13 cellular contexts compared by ENCODE assay signal in the genomic region with DNA sequence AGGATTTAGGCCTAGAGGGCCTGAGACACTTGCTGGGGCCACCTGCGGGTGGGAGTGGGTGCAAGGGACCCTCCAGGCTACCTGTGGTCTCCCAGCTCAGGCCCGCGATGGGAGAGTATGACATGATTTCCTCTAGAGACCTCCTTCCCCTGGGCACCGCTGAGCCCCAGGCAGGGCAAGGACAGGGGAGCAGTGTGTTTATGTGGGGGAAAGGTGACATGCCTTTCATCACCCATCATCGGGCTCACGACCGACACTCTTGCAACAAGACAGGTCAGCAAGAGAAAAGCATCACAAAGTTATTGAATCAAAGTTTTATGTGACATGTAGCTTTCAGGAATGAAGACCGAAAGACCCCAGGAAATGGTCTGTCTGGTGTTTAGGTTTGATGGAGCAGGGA. TPM values are rescaled to one million over a fixed set of nuclear protein-coding genes. Genes with fewer than 3 reads are reported as not detected.
DNase-seq lines count a peak whose midpoint lies in the region; ATAC-seq and TF ChIP-seq lines count a peak whose summit lies in the region.
"Had no signal": no experiment of that assay in that cellular context is flagged by ENCODE, and none has a peak within 500 bp of the region (broad histone marks: within the 10 kb centered on the region; RNA-seq: fewer than 3 reads in every experiment).

No MANE protein-coding gene starts in this region.

- H3F3A ChIP-seq in Loucy (ENCODE audit: low read depth), result no peaks in the 10 kb centered on the region

- peaks cover 2 to 31% of the 10 kb centered on the region in 2 donors for H3K36me3 Mint-ChIP-seq in CD4-positive, alpha-beta memory T cell
- peaks cover 65% of the 10 kb centered on the region for H3K36me3 Mint-ChIP-seq in effector memory CD8-positive, alpha-beta T cell (ENCODE audit: insufficient read depth)
- H3K36me3 Mint-ChIP-seq in natural killer cell treated with Interleukin-12 subunit alpha and Interleukin-12 subunit beta and Interleukin-15 and Interleukin-18, amount 100 ng/mL, for 72 hours, result no peaks in the 10 kb centered on the region

- no peaks in the 10 kb centered on the region for H3K27me3 ChIP-seq in CD4-positive, alpha-beta memory T cell (ENCODE audit: insufficient read depth, low read length)
- H3K27me3 ChIP-seq in Loucy (ENCODE audit: insufficient read depth, low read length, poor library complexity, severe bottlenecking), result no peaks in the 10 kb centered on the region

- peak overlapping the region; percentile 95 to 100 (median 97) for H3K27ac Mint-ChIP-seq in CD4-positive, alpha-beta memory T cell
- peak overlapping the region; percentile 100 for H3K27ac Mint-ChIP-seq in effector memory CD8-positive, alpha-beta T cell
- H3K27ac Mint-ChIP-seq in natural killer cell treated with Interleukin-12 subunit alpha and Interleukin-12 subunit beta and Interleukin-15 and Interleukin-18, amount 100 ng/mL, for 72 hours, result peak overlapping the region; percentile 66 to 84

- no peaks in the 10 kb centered on the region for H3K27me3 Mint-ChIP-seq in CD4-positive, alpha-beta memory T cell
- no peaks in the 10 kb centered on the region for H3K27me3 Mint-ChIP-seq in effector memory CD8-positive, alpha-beta T cell
- no peaks in the 10 kb centered on the region for H3K27me3 Mint-ChIP-seq in natural killer cell treated with Interleukin-12 subunit alpha and Interleukin-12 subunit beta and Interleukin-15 and Interleukin-18, amount 100 ng/mL, for 72 hours

- ATAC-seq in effector memory CD8-positive, alpha-beta T cell (replicated peaks), result no peak
- no peak for ATAC-seq in natural killer cell treated with Interleukin-12 subunit alpha and Interleukin-12 subunit beta and Interleukin-15 and Interleukin-18, amount 100 ng/mL, for 72 hours
- no peak for ATAC-seq in GM18511 (IDR thresholded peaks at IDR 0.05; ENCODE audit: unreplicated experiment)

- TF ChIP-seq CTCF in Loucy (conservative IDR thresholded peaks at IDR 0.05; ENCODE audit: low read length), result no peak

- peak overlapping the region; percentile 98 for H3K27ac ChIP-seq in CD4-positive, alpha-beta memory T cell (ENCODE audit: low read depth, low read length)
- H3K27ac ChIP-seq: thoracic aorta had no signal

- H3K4me3 ChIP-seq in CD4-positive, alpha-beta memory T cell (ENCODE audit: low read length in 2 of 2), result no peak overlapping the region
- H3K4me3 ChIP-seq in Loucy (ENCODE audit: low read length, poor library complexity, severe bottlenecking), result no peak overlapping the region
- H3K4me3 ChIP-seq: thoracic aorta had no signal

- peaks cover 43 to 86% (median 63%) of the 10 kb centered on the region in 4 donors for H3K4me1 Mint-ChIP-seq in CD4-positive, alpha-beta memory T cell
- H3K4me1 Mint-ChIP-seq in effector memory CD8-positive, alpha-beta T cell (ENCODE audit: low read depth in 2 of 2), result peaks cover 55 to 58% of the 10 kb centered on the region in 2 donors
- peaks cover 38 to 51% of the 10 kb centered on the region in 2 donors for H3K4me1 Mint-ChIP-seq in natural killer cell treated with Interleukin-12 subunit alpha and Interleukin-12 subunit beta and Interleukin-15 and Interleukin-18, amount 100 ng/mL, for 72 hours (ENCODE audit: low read depth in 2 of 2)

- CTCF ChIA-PET in CD4-positive, alpha-beta memory T cell (lab: Charles Lee; ENCODE audit: partially characterized antibody), result interaction anchor here (0.7 to 5.1 kb wide), 7 partner anchors 9 to 28 kb away, joined by 3 to 55 read pairs (median 6); no protein-coding TSS in a partner anchor

- no peaks in the 10 kb centered on the region for H3K9me3 ChIP-seq in CD4-positive, alpha-beta memory T cell (ENCODE audit: control insufficient read depth in 1 of 2, low read length in 2 of 2)
- no peaks in the 10 kb centered on the region for H3K9me3 ChIP-seq in Loucy (ENCODE audit: insufficient read depth, low read depth, low read length)
- H3K9me3 ChIP-seq: thoracic aorta had no signal

- H3K9ac ChIP-seq in Loucy (ENCODE audit: low read depth, low read length, poor library complexity, severe bottlenecking), result no peak overlapping the region

- intact Hi-C loops in CD4-positive, alpha-beta memory T cell (cut with micrococcal nuclease), result loop anchor here (1.0 kb wide), 1 partner anchor 9 kb away; no protein-coding TSS in a partner anchor

- peaks cover 10% of the 10 kb centered on the region for H3K36me3 ChIP-seq in CD4-positive, alpha-beta memory T cell (ENCODE audit: insufficient read depth, low read length)
- H3K36me3 ChIP-seq in Loucy (ENCODE audit: insufficient read depth, low read length), result peaks cover 17% of the 10 kb centered on the region; the same call in 1 of the 2 replicates
- H3K36me3 ChIP-seq: thoracic aorta had no signal

- POLR2A ChIA-PET in CD4-positive, alpha-beta memory T cell (lab: Charles Lee; ENCODE audit: partially characterized antibody), result interaction anchor here (0.8 to 14.7 kb wide), 5 partner anchors 9 to 261 kb away, joined by 3 to 258 read pairs (median 42); partner anchors contain the start of genes ACAD10, BRAP and SH2B3

- DNase-seq in CD4-positive, alpha-beta memory T cell, result no peak
- DNase-seq in effector memory CD8-positive, alpha-beta T cell, result no peak
- DNase-seq in natural killer cell treated with Interleukin-12 subunit alpha and Interleukin-12 subunit beta and Interleukin-15 and Interleukin-18, amount 100 ng/mL, for 72 hours (ENCODE audit: low spot score), result no peak
- DNase-seq in NCI-H526 treated with DMSO at 0.1 percent for 48 hours (lab: John Stamatoyannopoulos, UW) (no peak), ureter (ENCODE audit: low spot score) (no peak)
- DNase-seq in stimulated activated CD4-positive, alpha-beta T cell treated with anti-CD3 and anti-CD28 coated beads, Interleukin-15, amount 100 ng/mL, for 24 hours, result no peak
- DNase-seq: DMS79 treated with DMSO at 0.1 percent for 48 hours; glutamatergic neuron; NCI-H187; stimulated activated CD4-positive, alpha-beta T cell treated with anti-CD3 and anti-CD28 coated beads, Interleukin-1b, Interleukin-23, amount 100 ng/mL, for 48 hours had no signal

- no peaks in the 10 kb centered on the region for H3K9me2 ChIP-seq in Loucy (replicated peaks; ENCODE audit: low read depth, low read length)

- peak overlapping the region; percentile 42 for H3K4me2 ChIP-seq in Loucy (ENCODE audit: low read depth, low read length, poor library complexity, severe bottlenecking)

- no peak overlapping the region for H2AFZ ChIP-seq in Loucy (ENCODE audit: low read length)

- H3K79me2 ChIP-seq in Loucy (ENCODE audit: insufficient read depth, low read length), result peaks cover 92% of the 10 kb centered on the region

- peak overlapping the region in 7 of 8 donors; percentile 63 to 82 (median 76) for H3K4me3 Mint-ChIP-seq in CD4-positive, alpha-beta memory T cell
- H3K4me3 Mint-ChIP-seq in effector memory CD8-positive, alpha-beta T cell, result peak overlapping the region; percentile 66 to 94
- peak overlapping the region; percentile 65 for H3K4me3 Mint-ChIP-seq in natural killer cell treated with Interleukin-12 subunit alpha and Interleukin-12 subunit beta and Interleukin-15 and Interleukin-18, amount 100 ng/mL, for 72 hours

- peaks cover 48% of the 10 kb centered on the region for H4K20me1 ChIP-seq in Loucy (ENCODE audit: insufficient read depth, low read length, poor library complexity, severe bottlenecking)

- peaks cover 67% of the 10 kb centered on the region for H3K4me1 ChIP-seq in CD4-positive, alpha-beta memory T cell (ENCODE audit: insufficient read depth, low read length)
- H3K4me1 ChIP-seq in Loucy (ENCODE audit: insufficient read depth, low read length, poor library complexity, severe bottlenecking), result peaks cover 53% of the 10 kb centered on the region

- no peaks in the 10 kb centered on the region for H3K9me3 Mint-ChIP-seq in CD4-positive, alpha-beta memory T cell
- no peaks in the 10 kb centered on the region for H3K9me3 Mint-ChIP-seq in effector memory CD8-positive, alpha-beta T cell
- H3K9me3 Mint-ChIP-seq in natural killer cell treated with Interleukin-12 subunit alpha and Interleukin-12 subunit beta and Interleukin-15 and Interleukin-18, amount 100 ng/mL, for 72 hours, result no peaks in the 10 kb centered on the region

RNA-seq across cellular contexts. Expression of gene SH2B3, which starts 19.9 kb away (rescaled TPM):
- total RNA-seq in CD4-positive, alpha-beta memory T cell, result 10 to 100 TPM; 25.3 to 28.2 TPM
- 10 to 100 TPM in 1 of 2 donors, 1 to 10 TPM in 1; 4.2 to 14.2 TPM for polyA plus RNA-seq in CD4-positive, alpha-beta memory T cell
- 10 to 100 TPM in 1 of 2 donors, 1 to 10 TPM in 1; 10.0 to 12.2 TPM for total RNA-seq in natural killer cell treated with Interleukin-12 subunit alpha and Interleukin-12 subunit beta and Interleukin-15 and Interleukin-18, amount 100 ng/mL, for 72 hours
- 20.4 TPM for total RNA-seq in ureter

RNA-seq across cellular contexts. Expression of gene PHETA1, which starts 56.8 kb away (rescaled TPM):
- total RNA-seq in CD4-positive, alpha-beta memory T cell, result 1 to 10 TPM; 4.7 to 6.4 TPM
- 1 to 10 TPM in 1 of 2 donors, under 1 TPM in 1; 0.24 to 1.4 TPM for polyA plus RNA-seq in CD4-positive, alpha-beta memory T cell
- 1 to 10 TPM; 2.1 to 2.2 TPM for total RNA-seq in natural killer cell treated with Interleukin-12 subunit alpha and Interleukin-12 subunit beta and Interleukin-15 and Interleukin-18, amount 100 ng/mL, for 72 hours
- total RNA-seq in ureter, result 7.5 TPM
